21 cellular contexts compared by ENCODE assay signal in the genomic region with DNA sequence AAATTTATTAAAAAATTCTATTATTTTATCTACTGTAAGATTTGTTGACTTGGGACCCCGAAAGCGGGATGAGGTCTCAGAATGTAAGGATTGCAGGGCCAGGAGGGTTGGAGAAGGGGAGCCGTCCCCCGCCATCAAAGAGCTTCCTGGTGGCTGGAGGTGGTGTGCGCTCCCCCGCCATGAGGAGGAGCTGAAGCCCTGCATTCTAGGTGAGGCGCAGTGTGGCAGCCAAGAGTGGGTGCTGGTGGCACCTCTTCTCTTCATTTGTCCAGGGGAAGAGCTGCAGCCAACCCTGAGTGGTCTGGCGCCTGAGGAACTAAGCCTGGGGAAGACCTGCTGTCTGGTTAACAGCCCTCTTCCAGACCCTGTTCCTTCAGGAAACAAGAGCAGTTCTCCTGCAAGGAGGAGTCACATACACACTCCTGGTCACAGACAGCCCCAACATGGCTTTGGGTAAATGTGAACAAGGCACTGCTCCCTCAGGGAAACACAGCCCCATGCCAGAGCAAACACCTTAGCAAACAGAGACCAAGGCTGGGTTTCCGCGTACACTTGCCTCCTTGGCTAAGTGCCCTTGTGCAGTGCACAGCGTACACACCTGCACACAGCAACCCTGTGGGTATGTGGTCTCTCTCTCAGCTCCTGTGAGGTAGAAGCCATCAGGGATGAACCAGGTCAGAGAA. TPM values are rescaled to one million over a fixed set of nuclear protein-coding genes. Genes with fewer than 3 reads are reported as not detected.
A peak's percentile ranks its signal among the peaks of the same experiment; 100 is the strongest.
DNase-seq lines count a peak whose midpoint lies in the region; ATAC-seq, FAIRE-seq and TF ChIP-seq lines count a peak whose summit lies in the region.
"Had no signal": no experiment of that assay in that cellular context is flagged by ENCODE, and none has a peak within 500 bp of the region (broad histone marks: within the 10 kb centered on the region; RNA-seq: fewer than 3 reads in every experiment).

No MANE protein-coding gene starts in this region.

- peaks cover 11% of the 10 kb centered on the region for H3K27me3 Mint-ChIP-seq in activated T-helper 17 cell treated with anti-CD3 and anti-CD28 coated beads, Interleukin-2, amount 50 U/mL, for 72 hours
- H3K27me3 Mint-ChIP-seq in mesothelial cell of epicardium (ENCODE audit: low read depth), result peaks cover 96% of the 10 kb centered on the region

- WGBS in A549 (ENCODE audit: missing lambda C conversion rate), result 68% methylated on average over 10 of the region's 11 CpGs

- H3K27ac ChIP-seq in A549, result peak overlapping the region in 1 of 2 experiments; percentile 40; a peak in 3 of 6 replicates
- H3K27ac ChIP-seq: HL-60 had no signal

- no peaks in the 10 kb centered on the region for H3K36me3 Mint-ChIP-seq in activated T-helper 17 cell treated with anti-CD3 and anti-CD28 coated beads, Interleukin-2, amount 50 U/mL, for 72 hours (ENCODE audit: low read depth)
- H3K36me3 Mint-ChIP-seq in mesothelial cell of epicardium, result no peaks in the 10 kb centered on the region

- ATAC-seq in A549, result peak in 1 of 2 experiments; percentile 7; a peak in 3 of 6 replicates
- ATAC-seq in activated T-helper 17 cell treated with anti-CD3 and anti-CD28 coated beads, Interleukin-2, amount 50 U/mL, for 72 hours (replicated peaks), result no peak
- ATAC-seq in GM21367 (IDR thresholded peaks at IDR 0.05; ENCODE audit: unreplicated experiment), result no peak

- TF ChIP-seq RAD21 in A549 (conservative IDR thresholded peaks at IDR 0.05 in 1 of 2, IDR thresholded peaks at IDR 0.05 in 1 of 2), result no peak

- H3K4me1 Mint-ChIP-seq in activated T-helper 17 cell treated with anti-CD3 and anti-CD28 coated beads, Interleukin-2, amount 50 U/mL, for 72 hours, result peaks cover 9% of the 10 kb centered on the region
- H3K4me1 Mint-ChIP-seq in mesothelial cell of epicardium, result peaks cover 19% of the 10 kb centered on the region

- no peaks in the 10 kb centered on the region for H3K9me3 Mint-ChIP-seq in activated T-helper 17 cell treated with anti-CD3 and anti-CD28 coated beads, Interleukin-2, amount 50 U/mL, for 72 hours
- H3K9me3 Mint-ChIP-seq in mesothelial cell of epicardium, result no peaks in the 10 kb centered on the region
- H3K9me3 Mint-ChIP-seq: activated CD8-positive, alpha-beta T cell treated with anti-CD3 and anti-CD28 coated beads for 36 hours; activated T-helper 2 cell treated with anti-CD3 and anti-CD28 coated beads, Interferon-gamma antibody, Interleukin-2, Interleukin-4, amounts not matched to agents 10 μg/mL and 5 μg/mL and 100 μg/mL, durations not matched to agents 14 hours and 24 hours and 36 hours; dendritic cell treated with granulocyte-macrophage colony-stimulating factor and Interleukin-4, amounts not matched to agents 40 ng/mL and 50 ng/mL, for 4 days; HFFc6 had no signal

- peak overlapping the region; percentile 64 for H3K4me3 Mint-ChIP-seq in activated T-helper 17 cell treated with anti-CD3 and anti-CD28 coated beads, Interleukin-2, amount 50 U/mL, for 72 hours
- H3K4me3 Mint-ChIP-seq in mesothelial cell of epicardium, result peak overlapping the region; percentile 58

- H3K27ac Mint-ChIP-seq in activated T-helper 17 cell treated with anti-CD3 and anti-CD28 coated beads, Interleukin-2, amount 50 U/mL, for 72 hours, result no peak overlapping the region
- no peak overlapping the region for H3K27ac Mint-ChIP-seq in mesothelial cell of epicardium
- H3K27ac Mint-ChIP-seq: activated T-helper 2 cell treated with anti-CD3 and anti-CD28 coated beads, Interferon-gamma antibody, Interleukin-2, Interleukin-4, amounts not matched to agents 10 μg/mL and 5 μg/mL and 100 μg/mL, durations not matched to agents 14 hours and 24 hours and 36 hours; HFFc6 had no signal

- TF ChIP-seq CTCF in A549 (IDR thresholded peaks at IDR 0.05), result no peak
- TF ChIP-seq CTCF in mesothelial cell of epicardium (IDR thresholded peaks at IDR 0.05; ENCODE audit: unreplicated experiment), result no peak

- peak overlapping the region; percentile 25; the same call in 1 of the 3 replicates for H3K4me2 ChIP-seq in A549

- no peak overlapping the region for H3K4me3 ChIP-seq in A549

- TF ChIP-seq EP300 in A549 (IDR thresholded peaks at IDR 0.05), result no peak

- no peaks in the 10 kb centered on the region for H3K9me3 ChIP-seq in A549
- H3K9me3 ChIP-seq: esophagus squamous epithelium had no signal

- POLR2A ChIA-PET in A549 (lab: Yijun Ruan, JAX), result interaction anchor here (0.5 kb wide), 1 partner anchor 12 kb away, joined by 3 read pairs; no protein-coding TSS in a partner anchor

- CTCF ChIA-PET in A549 (lab: Yijun Ruan, JAX), result interaction anchor here (0.7 to 10.1 kb wide), 12 partner anchors 9 to 167 kb away, joined by 3 to 228 read pairs (median 4); partner anchors contain the start of gene RTN4RL2

- peaks cover 61% of the 10 kb centered on the region for H3K4me1 ChIP-seq in A549

- FAIRE-seq in A549 (lab: Jason Lieb, UNC), result no peak
- FAIRE-seq: GM12878 had no signal

- DNase-seq in A549 (ENCODE audit: low read depth in 1 of 2, low spot score in 1 of 2), result no peak
- peak; percentile 27 for DNase-seq in HT-29 (ENCODE audit: low spot score)
- no peak for DNase-seq in mesothelial cell of epicardium (ENCODE audit: low spot score in 2 of 2, unreplicated experiment in 2 of 2)
- no peak for DNase-seq in HK-2 (ENCODE audit: unreplicated experiment)
- DNase-seq in COLO829 (ENCODE audit: low spot score), result no peak
- DNase-seq in islet precursor cell, result no peak
- DNase-seq: aorta, esophagus squamous epithelium, hippocampal formation, NCI-H2171 had no signal

- no peak for TF ChIP-seq POLR2A in A549 (IDR thresholded peaks at IDR 0.05; ENCODE audit: low read length)

TF ChIP-seq in A549, 52 proteins besides CTCF, POLR2A, EP300 and RAD21:
- TF ChIP-seq ZNF302 (CRISPR knock-in tag; IDR thresholded peaks at IDR 0.05) (no peak), RARB (CRISPR knock-in tag; IDR thresholded peaks at IDR 0.05) (0 out of 2 replicates have a peak, but pooled peaks have one; percentile 13)
TF ChIP-seq in A549: peak in this region for 1.

RNA-seq across cellular contexts. Expression of gene RTN4RL2, which starts 17.3 kb away (rescaled TPM):
- polyA plus RNA-seq in A549 (2011; rRNA removed), result 9.2 and 10.6 TPM in 2 replicates
- 60.9 and 116 TPM in 2 replicates for polyA plus RNA-seq in A549 (2012; cell fraction: cytosol; rRNA removed)
- 56.5 and 87.5 TPM in 2 replicates for polyA plus RNA-seq in A549 (2012; cell fraction: nucleus; rRNA removed)
- 23.7 to 27.4 TPM (median 25.8 TPM) in 3 replicates for polyA plus RNA-seq in A549 (2017; fragmentation: RNase III; extraction: RNeasy Plus Mini Kit Qiagen cat#74134 plus additional on column Dnase treatment)
- 4.1 and 8.9 TPM in 2 replicates for polyA minus RNA-seq in A549 (2011; rRNA and poly(A)+ RNA removed)
- total RNA-seq in HT-29 (2014; rRNA removed; shearing (Covaris generic)), result 0.79 and 1.1 TPM in 2 replicates
- under 1 TPM; 0.22 to 0.82 TPM for total RNA-seq in activated T-helper 17 cell treated with anti-CD3 and anti-CD28 coated beads, Interleukin-2, amount 50 U/mL, for 72 hours
- total RNA-seq in mesothelial cell of epicardium, result 0.38 to 0.63 TPM (median 0.53 TPM) in 3 replicates
- total RNA-seq: activated T-helper 2 cell treated with anti-CD3 and anti-CD28 coated beads, Interferon-gamma antibody, Interleukin-2, Interleukin-4, amounts not matched to agents 10 μg/mL and 5 μg/mL and 100 μg/mL, durations not matched to agents 14 hours and 24 hours and 36 hours; skeletal muscle tissue had no signal

RNA-seq across cellular contexts. Expression of gene SLC43A1, which starts 37.9 kb away (rescaled TPM):
- polyA plus RNA-seq in A549 (2011; rRNA removed) (4.6 and 5.3 TPM in 2 replicates), A549 (2017; fragmentation: RNase III; extraction: RNeasy Plus Mini Kit Qiagen cat#74134 plus additional on column Dnase treatment) (1.0 to 1.3 TPM (median 1.1 TPM) in 3 replicates)
- 3.5 and 4.4 TPM in 2 replicates for polyA plus RNA-seq in A549 (2012; cell fraction: cytosol; rRNA removed)
- 8.6 and 10.7 TPM in 2 replicates for polyA plus RNA-seq in A549 (2012; cell fraction: nucleus; rRNA removed)
- polyA minus RNA-seq in A549 (2011; rRNA and poly(A)+ RNA removed), result 8.3 and 8.7 TPM in 2 replicates
- 47.7 and 60.8 TPM in 2 replicates for total RNA-seq in HT-29 (2014; rRNA removed; shearing (Covaris generic))
- total RNA-seq in activated T-helper 17 cell treated with anti-CD3 and anti-CD28 coated beads, Interleukin-2, amount 50 U/mL, for 72 hours, result 10 to 100 TPM in 1 of 2 donors, 1 to 10 TPM in 1; 9.1 to 20.0 TPM
- 2.1 to 3.3 TPM (median 2.8 TPM) in 3 replicates for total RNA-seq in mesothelial cell of epicardium

RNA-seq across cellular contexts. Expression of gene SLC43A3, which starts 50.7 kb away (rescaled TPM):
- polyA plus RNA-seq in A549 (2011; rRNA removed) (0.30 TPM in 2 replicates), A549 (2017; fragmentation: RNase III; extraction: RNeasy Plus Mini Kit Qiagen cat#74134 plus additional on column Dnase treatment) (0.12 to 0.22 TPM (median 0.13 TPM) in 3 replicates)
- polyA plus RNA-seq in A549 (2012; cell fraction: cytosol; rRNA removed), result 0.19 and 0.30 TPM in 2 replicates
- polyA plus RNA-seq in A549 (2012; cell fraction: nucleus; rRNA removed), result 0.52 and 1.5 TPM in 2 replicates
- polyA minus RNA-seq in A549 (2011; rRNA and poly(A)+ RNA removed), result 0.33 and 0.83 TPM in 2 replicates
- not detected in 2 replicates for total RNA-seq in HT-29 (2014; rRNA removed; shearing (Covaris generic))
- 100 to 1,000 TPM; 346 to 386 TPM for total RNA-seq in activated T-helper 17 cell treated with anti-CD3 and anti-CD28 coated beads, Interleukin-2, amount 50 U/mL, for 72 hours
- total RNA-seq in mesothelial cell of epicardium, result 11.8 to 13.3 TPM (median 12.9 TPM) in 3 replicates

RNA-seq across cellular contexts. Expression of gene TIMM10, which starts 52.9 kb away (rescaled TPM):
- polyA plus RNA-seq in A549 (2011; rRNA removed) (248 and 249 TPM in 2 replicates), A549 (2017; fragmentation: RNase III; extraction: RNeasy Plus Mini Kit Qiagen cat#74134 plus additional on column Dnase treatment) (172 to 184 TPM (median 179 TPM) in 3 replicates)
- 322 and 442 TPM in 2 replicates for polyA plus RNA-seq in A549 (2012; cell fraction: cytosol; rRNA removed)
- polyA plus RNA-seq in A549 (2012; cell fraction: nucleus; rRNA removed), result 167 and 200 TPM in 2 replicates
- 74.6 and 86.9 TPM in 2 replicates for polyA minus RNA-seq in A549 (2011; rRNA and poly(A)+ RNA removed)
- total RNA-seq in HT-29 (2014; rRNA removed; shearing (Covaris generic)), result 133 and 143 TPM in 2 replicates
- total RNA-seq in activated T-helper 17 cell treated with anti-CD3 and anti-CD28 coated beads, Interleukin-2, amount 50 U/mL, for 72 hours, result 100 to 1,000 TPM in 1 of 2 donors, 10 to 100 TPM in 1; 56.4 to 125 TPM
- total RNA-seq in mesothelial cell of epicardium, result 41.7 to 46.3 TPM (median 44.0 TPM) in 3 replicates

RNA-seq across cellular contexts. Expression of gene SMTNL1, which starts 59.7 kb away (rescaled TPM):
- polyA plus RNA-seq in A549 (2011; rRNA removed) (not detected in 2 replicates), A549 (2017; fragmentation: RNase III; extraction: RNeasy Plus Mini Kit Qiagen cat#74134 plus additional on column Dnase treatment) (not detected in 3 replicates)
- polyA plus RNA-seq in A549 (2012; cell fraction: cytosol; rRNA removed), result not detected in 2 replicates
- polyA plus RNA-seq in A549 (2012; cell fraction: nucleus; rRNA removed), result not detected in 2 replicates
- not detected in 2 replicates for polyA minus RNA-seq in A549 (2011; rRNA and poly(A)+ RNA removed)
- total RNA-seq in HT-29 (2014; rRNA removed; shearing (Covaris generic)), result not detected in 2 replicates
- total RNA-seq in activated T-helper 17 cell treated with anti-CD3 and anti-CD28 coated beads, Interleukin-2, amount 50 U/mL, for 72 hours, result not detected
- not detected in 3 replicates for total RNA-seq in mesothelial cell of epicardium
- total RNA-seq: activated CD8-positive, alpha-beta T cell treated with anti-CD3 and anti-CD28 coated beads for 36 hours; activated T-helper 2 cell treated with anti-CD3 and anti-CD28 coated beads, Interferon-gamma antibody, Interleukin-2, Interleukin-4, amounts not matched to agents 10 μg/mL and 5 μg/mL and 100 μg/mL, durations not matched to agents 14 hours and 24 hours and 36 hours; aorta; esophagus squamous epithelium; GM12878; HFFc6; lower leg skin; osteocyte had no signal
- polyA plus RNA-seq: aorta had no signal

Comparison
In these comparisons a context has a peak if more than half of its experiments do, and no peak if none do; other contexts are left out.
1. RNA of gene SLC43A3, which starts 50.7 kb away (total RNA-seq): 346 to 386 TPM in activated T-helper 17 cell treated with anti-CD3 and anti-CD28 coated beads, Interleukin-2, amount 50 U/mL, for 72 hours; 11.8 to 13.3 TPM in mesothelial cell of epicardium and not detected in HT-29; every median in the first group is over 10 times any median in the second.